In the genomic region with DNA sequence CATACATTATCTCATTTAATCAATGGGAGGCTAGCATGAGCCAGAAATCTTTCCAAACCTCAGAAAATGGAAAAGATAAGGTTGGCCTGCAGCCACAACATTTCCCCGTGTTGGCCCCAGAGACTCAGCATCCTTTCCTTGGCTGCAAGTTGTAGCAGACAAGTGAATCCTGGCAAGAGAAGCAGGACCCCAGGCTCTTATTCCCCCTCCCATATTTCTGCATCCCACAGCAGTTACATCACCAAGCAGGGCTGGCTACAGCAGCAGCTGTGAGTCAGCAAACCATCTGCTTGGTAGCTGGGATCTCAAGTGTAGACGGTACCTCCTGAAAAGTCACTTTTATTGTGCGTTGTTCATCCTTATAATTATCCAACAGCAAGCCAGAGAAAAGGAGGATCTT, we compare ENCODE assay signal across 1 cellular context.
TF ChIP-seq lines count a peak whose summit lies in the region.

No MANE protein-coding gene starts in this region.

TF ChIP-seq in HEK293T, 16 proteins besides CTCF, POLR2A, EP300 and RAD21 (continued from another document):
- no peak for TF ChIP-seq TARDBP (IDR thresholded peaks at IDR 0.05)
- TF ChIP-seq HDGF (IDR thresholded peaks at IDR 0.05; ENCODE audit: borderline replicate concordance) = no peak
- no peak for TF ChIP-seq CTBP1 (IDR thresholded peaks at IDR 0.05; ENCODE audit: borderline replicate concordance)
- no peak for TF ChIP-seq LEF1 (IDR thresholded peaks at IDR 0.05; ENCODE audit: borderline replicate concordance)
- TF ChIP-seq ZNF384 (IDR thresholded peaks at IDR 0.05) = no peak
- TF ChIP-seq ARNT (IDR thresholded peaks at IDR 0.05) = no peak
- TF ChIP-seq, protein P1, sequence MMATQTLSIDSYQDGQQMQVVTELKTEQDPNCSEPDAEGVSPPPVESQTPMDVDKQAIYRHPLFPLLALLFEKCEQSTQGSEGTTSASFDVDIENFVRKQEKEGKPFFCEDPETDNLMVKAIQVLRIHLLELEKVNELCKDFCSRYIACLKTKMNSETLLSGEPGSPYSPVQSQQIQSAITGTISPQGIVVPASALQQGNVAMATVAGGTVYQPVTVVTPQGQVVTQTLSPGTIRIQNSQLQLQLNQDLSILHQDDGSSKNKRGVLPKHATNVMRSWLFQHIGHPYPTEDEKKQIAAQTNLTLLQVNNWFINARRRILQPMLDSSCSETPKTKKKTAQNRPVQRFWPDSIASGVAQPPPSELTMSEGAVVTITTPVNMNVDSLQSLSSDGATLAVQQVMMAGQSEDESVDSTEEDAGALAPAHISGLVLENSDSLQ (IDR thresholded peaks at IDR 0.05) = no peak
- no peak for TF ChIP-seq ELF4 (IDR thresholded peaks at IDR 0.05)
- TF ChIP-seq NFRKB (IDR thresholded peaks at IDR 0.05) = no peak
- no peak for TF ChIP-seq FOXA1 (IDR thresholded peaks at IDR 0.05)
TF ChIP-seq in HEK293T: peak in this region for 0.
